Comparison of ENCODE assay signal across 1 cellular context in the genomic region with DNA sequence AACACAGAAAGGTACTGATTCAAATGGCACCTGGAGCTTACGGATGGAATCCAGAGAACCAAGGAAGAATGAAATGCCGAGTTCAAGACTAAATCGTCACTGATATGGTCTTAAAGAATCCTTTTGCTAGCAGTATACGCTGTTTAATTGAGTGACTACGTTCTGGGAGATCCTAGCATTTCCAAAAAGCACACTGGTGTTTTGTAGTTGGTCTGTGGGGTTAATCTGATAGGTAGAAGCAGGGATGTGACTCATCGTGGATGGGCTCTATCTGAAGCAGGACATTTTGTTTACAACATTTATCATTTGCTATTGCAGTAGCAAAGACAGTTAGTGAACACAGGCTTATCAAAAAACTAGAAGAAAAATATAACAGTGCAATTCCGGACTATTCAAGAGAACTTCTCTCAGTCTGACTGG.
TF ChIP-seq lines count a peak whose summit lies in the region.

No MANE protein-coding gene starts in this region.

TF ChIP-seq in SK-N-SH, 30 proteins besides CTCF, POLR2A, EP300 and RAD21 (continued from another document):
- TF ChIP-seq RXRA (IDR thresholded peaks at IDR 0.05; ENCODE audit: borderline replicate concordance, low read depth) (peak; percentile 24; the same call in 1 of the 2 replicates), FOXJ3 (CRISPR knock-in tag; IDR thresholded peaks at IDR 0.05) (no peak), CHD2 (IDR thresholded peaks at IDR 0.05; ENCODE audit: low read length, partially characterized antibody) (no peak), EZH2phosphoT487 (IDR thresholded peaks at IDR 0.05; ENCODE audit: borderline replicate concordance, low read depth) (no peak), TEAD4 (IDR thresholded peaks at IDR 0.05; ENCODE audit: borderline replicate concordance, insufficient read depth) (0 out of 2 replicates have a peak, but pooled peaks have one; percentile 15), SMC3 (IDR thresholded peaks at IDR 0.05; ENCODE audit: low read depth, low read length) (no peak), YY1 (IDR thresholded peaks at IDR 0.05; ENCODE audit: low read depth) (peak; percentile 60; the same call in 1 of the 2 replicates), ELF1 (IDR thresholded peaks at IDR 0.05) (no peak), GABPA (IDR thresholded peaks at IDR 0.05; ENCODE audit: low read depth) (no peak), POLR2AphosphoS5 (IDR thresholded peaks at IDR 0.05; ENCODE audit: low read depth, low read length) (peak; percentile 47; the same call in 1 of the 2 replicates), FOSL2 (IDR thresholded peaks at IDR 0.05; ENCODE audit: borderline replicate concordance, low read depth) (peak; percentile 85; the same call in 1 of the 2 replicates), FOXM1 (IDR thresholded peaks at IDR 0.05; ENCODE audit: low read depth) (peak; percentile 62), TAF1 (IDR thresholded peaks at IDR 0.05; ENCODE audit: borderline replicate concordance, low read depth, low read length) (no peak; the same call in 1 of the 2 replicates), MEF2A (IDR thresholded peaks at IDR 0.05; ENCODE audit: borderline replicate concordance, low read depth) (no peak), TCF12 (IDR thresholded peaks at IDR 0.05) (peak; percentile 62), SIN3A (IDR thresholded peaks at IDR 0.05; ENCODE audit: borderline replicate concordance, low read depth, low read length) (no peak), JUND (IDR thresholded peaks at IDR 0.05) (peak; percentile 79), RCOR1 (IDR thresholded peaks at IDR 0.05; ENCODE audit: low read length) (no peak)
- TF ChIP-seq, protein P1, sequence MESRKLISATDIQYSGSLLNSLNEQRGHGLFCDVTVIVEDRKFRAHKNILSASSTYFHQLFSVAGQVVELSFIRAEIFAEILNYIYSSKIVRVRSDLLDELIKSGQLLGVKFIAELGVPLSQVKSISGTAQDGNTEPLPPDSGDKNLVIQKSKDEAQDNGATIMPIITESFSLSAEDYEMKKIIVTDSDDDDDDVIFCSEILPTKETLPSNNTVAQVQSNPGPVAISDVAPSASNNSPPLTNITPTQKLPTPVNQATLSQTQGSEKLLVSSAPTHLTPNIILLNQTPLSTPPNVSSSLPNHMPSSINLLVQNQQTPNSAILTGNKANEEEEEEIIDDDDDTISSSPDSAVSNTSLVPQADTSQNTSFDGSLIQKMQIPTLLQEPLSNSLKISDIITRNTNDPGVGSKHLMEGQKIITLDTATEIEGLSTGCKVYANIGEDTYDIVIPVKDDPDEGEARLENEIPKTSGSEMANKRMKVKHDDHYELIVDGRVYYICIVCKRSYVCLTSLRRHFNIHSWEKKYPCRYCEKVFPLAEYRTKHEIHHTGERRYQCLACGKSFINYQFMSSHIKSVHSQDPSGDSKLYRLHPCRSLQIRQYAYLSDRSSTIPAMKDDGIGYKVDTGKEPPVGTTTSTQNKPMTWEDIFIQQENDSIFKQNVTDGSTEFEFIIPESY (IDR thresholded peaks at IDR 0.05; ENCODE audit: borderline replicate concordance, low read depth) = no peak
- TF ChIP-seq, protein P2, sequence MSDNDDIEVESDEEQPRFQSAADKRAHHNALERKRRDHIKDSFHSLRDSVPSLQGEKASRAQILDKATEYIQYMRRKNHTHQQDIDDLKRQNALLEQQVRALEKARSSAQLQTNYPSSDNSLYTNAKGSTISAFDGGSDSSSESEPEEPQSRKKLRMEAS (IDR thresholded peaks at IDR 0.05; ENCODE audit: low read depth) = 0 out of 2 replicates have a peak, but pooled peaks have one; percentile 25
- TF ChIP-seq, protein P3, sequence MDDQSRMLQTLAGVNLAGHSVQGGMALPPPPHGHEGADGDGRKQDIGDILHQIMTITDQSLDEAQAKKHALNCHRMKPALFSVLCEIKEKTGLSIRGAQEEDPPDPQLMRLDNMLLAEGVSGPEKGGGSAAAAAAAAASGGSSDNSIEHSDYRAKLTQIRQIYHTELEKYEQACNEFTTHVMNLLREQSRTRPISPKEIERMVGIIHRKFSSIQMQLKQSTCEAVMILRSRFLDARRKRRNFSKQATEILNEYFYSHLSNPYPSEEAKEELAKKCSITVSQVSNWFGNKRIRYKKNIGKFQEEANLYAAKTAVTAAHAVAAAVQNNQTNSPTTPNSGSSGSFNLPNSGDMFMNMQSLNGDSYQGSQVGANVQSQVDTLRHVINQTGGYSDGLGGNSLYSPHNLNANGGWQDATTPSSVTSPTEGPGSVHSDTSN (IDR thresholded peaks at IDR 0.05) = peak; percentile 79
TF ChIP-seq in SK-N-SH: peak in this region for 10.
